In the genomic region with DNA sequence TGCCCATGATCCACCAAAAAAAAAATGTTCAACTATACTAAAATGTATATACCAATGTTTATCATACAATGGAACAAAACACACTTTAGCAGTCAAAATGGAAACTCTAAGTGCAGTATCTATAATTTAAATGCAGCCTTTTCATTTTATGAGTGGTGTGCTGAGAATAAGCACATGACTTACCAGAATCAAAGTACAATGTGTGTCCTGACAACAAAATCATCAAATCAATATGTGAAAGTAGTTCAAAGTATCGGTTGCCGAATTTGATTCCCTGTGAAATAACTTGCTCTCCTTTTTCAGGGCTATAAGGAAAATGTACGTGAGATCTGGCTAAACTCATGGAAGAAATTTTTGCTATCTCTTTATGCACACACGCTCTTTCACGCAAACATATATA, we compare ENCODE assay signal across 2 cellular contexts.
TF ChIP-seq lines count a peak whose summit lies in the region.

No MANE protein-coding gene starts in this region.

TF ChIP-seq in liver, 16 proteins besides CTCF, POLR2A, EP300 and RAD21:
- TF ChIP-seq, protein P1, sequence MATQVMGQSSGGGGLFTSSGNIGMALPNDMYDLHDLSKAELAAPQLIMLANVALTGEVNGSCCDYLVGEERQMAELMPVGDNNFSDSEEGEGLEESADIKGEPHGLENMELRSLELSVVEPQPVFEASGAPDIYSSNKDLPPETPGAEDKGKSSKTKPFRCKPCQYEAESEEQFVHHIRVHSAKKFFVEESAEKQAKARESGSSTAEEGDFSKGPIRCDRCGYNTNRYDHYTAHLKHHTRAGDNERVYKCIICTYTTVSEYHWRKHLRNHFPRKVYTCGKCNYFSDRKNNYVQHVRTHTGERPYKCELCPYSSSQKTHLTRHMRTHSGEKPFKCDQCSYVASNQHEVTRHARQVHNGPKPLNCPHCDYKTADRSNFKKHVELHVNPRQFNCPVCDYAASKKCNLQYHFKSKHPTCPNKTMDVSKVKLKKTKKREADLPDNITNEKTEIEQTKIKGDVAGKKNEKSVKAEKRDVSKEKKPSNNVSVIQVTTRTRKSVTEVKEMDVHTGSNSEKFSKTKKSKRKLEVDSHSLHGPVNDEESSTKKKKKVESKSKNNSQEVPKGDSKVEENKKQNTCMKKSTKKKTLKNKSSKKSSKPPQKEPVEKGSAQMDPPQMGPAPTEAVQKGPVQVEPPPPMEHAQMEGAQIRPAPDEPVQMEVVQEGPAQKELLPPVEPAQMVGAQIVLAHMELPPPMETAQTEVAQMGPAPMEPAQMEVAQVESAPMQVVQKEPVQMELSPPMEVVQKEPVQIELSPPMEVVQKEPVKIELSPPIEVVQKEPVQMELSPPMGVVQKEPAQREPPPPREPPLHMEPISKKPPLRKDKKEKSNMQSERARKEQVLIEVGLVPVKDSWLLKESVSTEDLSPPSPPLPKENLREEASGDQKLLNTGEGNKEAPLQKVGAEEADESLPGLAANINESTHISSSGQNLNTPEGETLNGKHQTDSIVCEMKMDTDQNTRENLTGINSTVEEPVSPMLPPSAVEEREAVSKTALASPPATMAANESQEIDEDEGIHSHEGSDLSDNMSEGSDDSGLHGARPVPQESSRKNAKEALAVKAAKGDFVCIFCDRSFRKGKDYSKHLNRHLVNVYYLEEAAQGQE (IDR thresholded peaks at IDR 0.05) = no peak
- peak; percentile 4 to 64 for TF ChIP-seq HNF4A (conservative IDR thresholded peaks at IDR 0.05)
- peak; percentile 42 for TF ChIP-seq SP1 (IDR thresholded peaks at IDR 0.05)

TF ChIP-seq in HepG2, 621 proteins besides CTCF, POLR2A, EP300 and RAD21 (continued from another document):
- TF ChIP-seq, protein P2, sequence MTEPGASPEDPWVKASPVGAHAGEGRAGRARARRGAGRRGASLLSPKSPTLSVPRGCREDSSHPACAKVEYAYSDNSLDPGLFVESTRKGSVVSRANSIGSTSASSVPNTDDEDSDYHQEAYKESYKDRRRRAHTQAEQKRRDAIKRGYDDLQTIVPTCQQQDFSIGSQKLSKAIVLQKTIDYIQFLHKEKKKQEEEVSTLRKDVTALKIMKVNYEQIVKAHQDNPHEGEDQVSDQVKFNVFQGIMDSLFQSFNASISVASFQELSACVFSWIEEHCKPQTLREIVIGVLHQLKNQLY (CRISPR knock-in tag; IDR thresholded peaks at IDR 0.05) = no peak
- TF ChIP-seq ZNF839 (CRISPR knock-in tag; IDR thresholded peaks at IDR 0.05; ENCODE audit: borderline replicate concordance) (no peak), NONO (IDR thresholded peaks at IDR 0.05) (no peak), NONO (CRISPR knock-in tag; conservative IDR thresholded peaks at IDR 0.05) (no peak), ZNF781 (CRISPR knock-in tag; IDR thresholded peaks at IDR 0.05; ENCODE audit: borderline replicate concordance, not compliant biosample characterization) (no peak), PHF8 (CRISPR knock-in tag; IDR thresholded peaks at IDR 0.05) (no peak), NCOR1 (IDR thresholded peaks at IDR 0.05; ENCODE audit: borderline replicate concordance, low read length) (no peak), MZF1 (CRISPR knock-in tag; IDR thresholded peaks at IDR 0.05; ENCODE audit: borderline replicate concordance) (no peak), ARNT (IDR thresholded peaks at IDR 0.05) (no peak), MYNN (CRISPR knock-in tag; IDR thresholded peaks at IDR 0.05; ENCODE audit: low read depth) (no peak), TMF1 (CRISPR knock-in tag; IDR thresholded peaks at IDR 0.05; ENCODE audit: low read depth) (no peak), IRF1 (CRISPR knock-in tag; IDR thresholded peaks at IDR 0.05; ENCODE audit: low read depth) (no peak), ZNF670 (CRISPR knock-in tag; IDR thresholded peaks at IDR 0.05; ENCODE audit: borderline replicate concordance) (no peak)
